ENCODE assay signal across 1 cellular context in genomic region chr11:61567286-61568061, GRCh38.
TF ChIP-seq lines count a peak whose summit lies in the region.

No MANE protein-coding gene starts in this region.

TF ChIP-seq in H1, 55 proteins besides CTCF, POLR2A, EP300 and RAD21:
- no peak for TF ChIP-seq POU5F1 (IDR thresholded peaks at IDR 0.05; ENCODE audit: low read depth, low read length)
- no peak for TF ChIP-seq SP2 (IDR thresholded peaks at IDR 0.05; ENCODE audit: low read length)
- no peak for TF ChIP-seq RFX5 (IDR thresholded peaks at IDR 0.05; ENCODE audit: borderline replicate concordance, low read depth, low read length)
- no peak for TF ChIP-seq BACH1 (IDR thresholded peaks at IDR 0.05; ENCODE audit: low read length)
- TF ChIP-seq CHD2 (IDR thresholded peaks at IDR 0.05; ENCODE audit: low read length) = peak; percentile 51
- peak; percentile 90 for TF ChIP-seq SP4 (IDR thresholded peaks at IDR 0.05; ENCODE audit: low read length)
- TF ChIP-seq SIN3A (conservative IDR thresholded peaks at IDR 0.05 in 1 of 2, IDR thresholded peaks at IDR 0.05 in 1 of 2; ENCODE audit: low read depth in 1 of 2, low read length in 2 of 2) = peak; percentile 100
- TF ChIP-seq RNF2 (IDR thresholded peaks at IDR 0.05; ENCODE audit: borderline replicate concordance, low read depth, low read length, missing control alignments, poor library complexity, severe bottlenecking) = no peak
- no peak for TF ChIP-seq KDM4A (IDR thresholded peaks at IDR 0.05; ENCODE audit: low read depth, low read length, severe bottlenecking)
- TF ChIP-seq RXRA (IDR thresholded peaks at IDR 0.05; ENCODE audit: insufficient read depth, low read depth, low read length) = no peak
- no peak for TF ChIP-seq BCL11A (IDR thresholded peaks at IDR 0.05; ENCODE audit: low read depth in 2 of 2, low read length in 2 of 2)
- TF ChIP-seq CHD1 (IDR thresholded peaks at IDR 0.05; ENCODE audit: low read depth, low read length) = no peak
- TF ChIP-seq ASH2L (IDR thresholded peaks at IDR 0.05; ENCODE audit: low read length) = peak; percentile 60
- TF ChIP-seq POLR2AphosphoS5 (IDR thresholded peaks at IDR 0.05; ENCODE audit: low read depth, low read length) = no peak; the same call in 1 of the 2 replicates
- TF ChIP-seq SAP30 (IDR thresholded peaks at IDR 0.05; ENCODE audit: insufficient read depth, insufficient replicate concordance, low read length) = peak; percentile 100
- TF ChIP-seq HDAC6 (IDR thresholded peaks at IDR 0.05; ENCODE audit: low read depth, low read length) = no peak
- TF ChIP-seq SP1 (IDR thresholded peaks at IDR 0.05; ENCODE audit: low read depth, low read length) = peak; percentile 81; the same call in 1 of the 2 replicates
- TF ChIP-seq E2F6 (IDR thresholded peaks at IDR 0.05) = peak; percentile 31; the same call in 1 of the 2 replicates
- TF ChIP-seq CREB1 (IDR thresholded peaks at IDR 0.05) = peak; percentile 77
- TF ChIP-seq SIRT6 (IDR thresholded peaks at IDR 0.05; ENCODE audit: low read length) = no peak
- no peak for TF ChIP-seq KDM5A (IDR thresholded peaks at IDR 0.05; ENCODE audit: low read length)
- TF ChIP-seq ZNF274 (IDR thresholded peaks at IDR 0.05; ENCODE audit: borderline replicate concordance, extremely low read depth, low read length) = no peak
- TF ChIP-seq SRF (IDR thresholded peaks at IDR 0.05; ENCODE audit: low read depth, low read length) = no peak
- TF ChIP-seq NRF1 (IDR thresholded peaks at IDR 0.05; ENCODE audit: low read depth, low read length) = peak; percentile 12; the same call in 1 of the 2 replicates
- TF ChIP-seq TAF1 (IDR thresholded peaks at IDR 0.05; ENCODE audit: low read depth, low read length) = 0 out of 2 replicates have a peak, but pooled peaks have one; percentile 2
- no peak for TF ChIP-seq ATF3 (IDR thresholded peaks at IDR 0.05; ENCODE audit: insufficient read depth, low read depth, low read length)
- no peak for TF ChIP-seq JUN (IDR thresholded peaks at IDR 0.05; ENCODE audit: low read depth, low read length)
- peak; percentile 100 for TF ChIP-seq MAX (IDR thresholded peaks at IDR 0.05)
- TF ChIP-seq SUZ12 (IDR thresholded peaks at IDR 0.05; ENCODE audit: low read length) = no peak
- no peak for TF ChIP-seq BRCA1 (IDR thresholded peaks at IDR 0.05; ENCODE audit: low read depth, low read length)
- TF ChIP-seq KDM1A (IDR thresholded peaks at IDR 0.05; ENCODE audit: borderline replicate concordance, low read length) = no peak
- TF ChIP-seq MAFK (IDR thresholded peaks at IDR 0.05; ENCODE audit: low read depth, low read length) = no peak
- no peak for TF ChIP-seq CEBPB (IDR thresholded peaks at IDR 0.05; ENCODE audit: low read depth, low read length)
- TF ChIP-seq TEAD4 (IDR thresholded peaks at IDR 0.05; ENCODE audit: low read depth, low read length) = peak; percentile 80
- no peak for TF ChIP-seq CBX8 (IDR thresholded peaks at IDR 0.05; ENCODE audit: borderline replicate concordance, low read depth, low read length)
- peak; percentile 92 for TF ChIP-seq TAF7 (optimal IDR thresholded peaks at IDR 0.05; ENCODE audit: borderline replicate concordance, low read depth, low read length)
- TF ChIP-seq RBBP5 (IDR thresholded peaks at IDR 0.05; ENCODE audit: borderline replicate concordance, low read depth, low read length) = 0 out of 2 replicates have a peak, but pooled peaks have one; percentile 49
- no peak for TF ChIP-seq USF2 (IDR thresholded peaks at IDR 0.05; ENCODE audit: low read length)
- no peak for TF ChIP-seq CHD7 (IDR thresholded peaks at IDR 0.05; ENCODE audit: insufficient replicate concordance, low read length)
- no peak for TF ChIP-seq FOSL1 (IDR thresholded peaks at IDR 0.05; ENCODE audit: insufficient read depth, low read depth, low read length)
- no peak for TF ChIP-seq CBX5 (IDR thresholded peaks at IDR 0.05; ENCODE audit: low read depth, low read length)
- peak; percentile 100 for TF ChIP-seq HDAC2 (IDR thresholded peaks at IDR 0.05; ENCODE audit: borderline replicate concordance in 1 of 2, low read depth in 2 of 2, low read length in 2 of 2)
- TF ChIP-seq PHF8 (conservative IDR thresholded peaks at IDR 0.05; ENCODE audit: low read depth, low read length) = no peak
- no peak for TF ChIP-seq SIX5 (IDR thresholded peaks at IDR 0.05; ENCODE audit: low read depth, low read length)
- TF ChIP-seq CTBP2 (IDR thresholded peaks at IDR 0.05; ENCODE audit: borderline replicate concordance, insufficient read depth, insufficient read length, low read length) = peak; percentile 60
- TF ChIP-seq GABPA (IDR thresholded peaks at IDR 0.05; ENCODE audit: borderline replicate concordance, insufficient read depth, low read length) = no peak; the same call in 1 of the 2 replicates
- TF ChIP-seq GTF2F1 (IDR thresholded peaks at IDR 0.05; ENCODE audit: borderline replicate concordance, low read depth, low read length) = no peak
- peak; percentile 52; the same call in 1 of the 2 replicates for TF ChIP-seq YY1 (IDR thresholded peaks at IDR 0.05; ENCODE audit: low read depth, low read length)
- no peak; the same call in 1 of the 2 replicates for TF ChIP-seq JUND (IDR thresholded peaks at IDR 0.05; ENCODE audit: low read length)
- TF ChIP-seq ATF2 (IDR thresholded peaks at IDR 0.05; ENCODE audit: low read length) = peak; percentile 91; the same call in 1 of the 2 replicates
- TF ChIP-seq TBP (IDR thresholded peaks at IDR 0.05; ENCODE audit: low read depth, low read length) = peak; percentile 44; the same call in 1 of the 2 replicates
- TF ChIP-seq NANOG (IDR thresholded peaks at IDR 0.05; ENCODE audit: insufficient read depth, low read depth, low read length, poor library complexity, severe bottlenecking) = no peak
- TF ChIP-seq EZH2 (IDR thresholded peaks at IDR 0.05; ENCODE audit: low read depth, low read length, severe bottlenecking) = no peak
- TF ChIP-seq TCF12 (IDR thresholded peaks at IDR 0.05; ENCODE audit: low read depth, low read length) = peak; percentile 99
- TF ChIP-seq EGR1 (IDR thresholded peaks at IDR 0.05; ENCODE audit: borderline replicate concordance, low read depth, low read length) = peak; percentile 84; the same call in 1 of the 2 replicates
